ENCODE assay signal across 10 cellular contexts in the genomic region with DNA sequence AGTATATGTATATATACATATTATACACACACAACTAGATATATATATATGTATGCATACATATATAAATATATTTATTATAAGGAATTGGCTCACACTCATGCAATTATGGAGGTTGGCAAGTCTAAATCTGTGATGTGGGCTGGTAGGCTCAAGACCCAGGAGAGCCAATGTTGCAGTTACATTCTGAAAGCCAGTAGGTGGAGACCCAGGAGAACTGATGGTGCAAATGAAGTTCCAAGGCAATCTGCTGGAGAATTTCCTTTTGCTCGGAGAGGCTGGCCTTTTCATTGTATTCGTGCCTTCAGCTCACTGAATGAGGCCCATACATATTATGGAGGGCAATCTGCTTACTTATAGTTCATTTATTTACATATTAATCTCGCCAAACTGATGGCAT. TPM values are rescaled to one million over a fixed set of nuclear protein-coding genes. Genes with fewer than 3 reads are reported as not detected.
DNase-seq lines count a peak whose midpoint lies in the region; ATAC-seq and TF ChIP-seq lines count a peak whose summit lies in the region.
"Had no signal": no experiment of that assay in that cellular context is flagged by ENCODE, and none has a peak within 500 bp of the region (broad histone marks: within the 10 kb centered on the region; RNA-seq: fewer than 3 reads in every experiment).

No MANE protein-coding gene starts in this region.

- no peaks in the 10 kb centered on the region for H3K9me3 ChIP-seq in OCI-LY3 (ENCODE audit: insufficient read depth, low read length)
- no peaks in the 10 kb centered on the region for H3K9me3 ChIP-seq in testis

- no peak overlapping the region for H3K4me2 ChIP-seq in OCI-LY3 (ENCODE audit: low read length)

- H3K36me3 Mint-ChIP-seq in activated T-cell treated with anti-CD3 and anti-CD28 coated beads, Interleukin-2, amount 50 U/mL, for 72 hours (ENCODE audit: insufficient read depth in 2 of 2) = peaks cover 0 to 1% of the 10 kb centered on the region in 2 donors
- H3K36me3 Mint-ChIP-seq: CD8-positive, alpha-beta T cell had no signal

- TF ChIP-seq POLR2A in erythroblast (IDR thresholded peaks at IDR 0.05; ENCODE audit: low read length) = no peak
- TF ChIP-seq POLR2A in testis (IDR thresholded peaks at IDR 0.05) = no peak

- H3K27ac Mint-ChIP-seq in activated T-cell treated with anti-CD3 and anti-CD28 coated beads, Interleukin-2, amount 50 U/mL, for 72 hours = peak overlapping the region; percentile 52
- H3K27ac Mint-ChIP-seq: CD8-positive, alpha-beta T cell had no signal

- peak; percentile 35 for TF ChIP-seq CTCF in OCI-LY3 (IDR thresholded peaks at IDR 0.05; ENCODE audit: low read depth, low read length)
- TF ChIP-seq CTCF in testis (IDR thresholded peaks at IDR 0.05) = peak in 1 of 3 experiments; percentile 14

- H3K79me2 ChIP-seq in OCI-LY3 (ENCODE audit: low read length) = no peaks in the 10 kb centered on the region

- intact Hi-C loops in testis (cut with DNase I; ENCODE audit: low total_unique reads) = no loop called here

- H3K4me1 ChIP-seq in OCI-LY3 (ENCODE audit: low read length) = no peaks in the 10 kb centered on the region
- H3K4me1 ChIP-seq in testis = no peaks in the 10 kb centered on the region

- no peak for DNase-seq in activated T-cell treated with anti-CD3 and anti-CD28 coated beads, Interleukin-2, amount 50 U/mL, for 72 hours
- DNase-seq in activated T-cell treated with anti-CD3 and anti-CD28 coated beads, Interleukin-2, amount 50 U/mL, for 48 hours = no peak
- peak; percentile 18 to 33 for DNase-seq in erythroblast (lab: John Stamatoyannopoulos, UW)
- peak; percentile 25 for DNase-seq in testis
- DNase-seq in iPS-NIHi11 (ENCODE audit: low spot score) = no peak
- DNase-seq: activated CD4-positive, alpha-beta T cell treated with anti-CD3 and anti-CD28 coated beads, Interleukin-2, amount 50 U/mL, for 4 hours; CD8-positive, alpha-beta T cell had no signal

- H3K9me3 Mint-ChIP-seq in activated T-cell treated with anti-CD3 and anti-CD28 coated beads, Interleukin-2, amount 50 U/mL, for 72 hours = peaks cover 0 to 2% of the 10 kb centered on the region in 2 donors
- H3K9me3 Mint-ChIP-seq: CD8-positive, alpha-beta T cell had no signal

- H3K4me3 ChIP-seq in OCI-LY3 (ENCODE audit: low read length) = no peak overlapping the region
- H3K4me3 ChIP-seq in testis = no peak overlapping the region

- H3K27ac ChIP-seq in OCI-LY3 (ENCODE audit: low read length) (no peak overlapping the region), testis (no peak overlapping the region)

- peaks cover 30% of the 10 kb centered on the region for H3K27me3 Mint-ChIP-seq in activated T-cell treated with anti-CD3 and anti-CD28 coated beads, Interleukin-2, amount 50 U/mL, for 72 hours (ENCODE audit: low read depth)

- no peaks in the 10 kb centered on the region for H4K20me1 ChIP-seq in OCI-LY3 (ENCODE audit: insufficient read depth, low read length)

- H3K27me3 ChIP-seq in OCI-LY3 (ENCODE audit: low read depth, low read length) (peaks cover 61% of the 10 kb centered on the region), testis (no peaks in the 10 kb centered on the region)

- H3K4me3 Mint-ChIP-seq in activated T-cell treated with anti-CD3 and anti-CD28 coated beads, Interleukin-2, amount 50 U/mL, for 72 hours = no peak overlapping the region
- H3K4me3 Mint-ChIP-seq: CD8-positive, alpha-beta T cell had no signal

- H3K36me3 ChIP-seq in OCI-LY3 (replicated peaks; ENCODE audit: low read depth, low read length) (no peaks in the 10 kb centered on the region), testis (ENCODE audit: low read depth, missing control alignments) (no peaks in the 10 kb centered on the region)

- H2AFZ ChIP-seq in OCI-LY3 (ENCODE audit: low read depth, low read length) = no peak overlapping the region

- no peak overlapping the region for H3K9ac ChIP-seq in OCI-LY3 (ENCODE audit: low read length)

- no peaks in the 10 kb centered on the region for H3K4me1 Mint-ChIP-seq in activated T-cell treated with anti-CD3 and anti-CD28 coated beads, Interleukin-2, amount 50 U/mL, for 72 hours (ENCODE audit: low read depth)

- no peak for ATAC-seq in activated T-cell treated with anti-CD3 and anti-CD28 coated beads, Interleukin-2, amount 50 U/mL, for 72 hours (replicated peaks in 1 of 2)
- no peak for ATAC-seq in GM21528 (IDR thresholded peaks at IDR 0.05; ENCODE audit: low FRiP score, unreplicated experiment)
- no peak for ATAC-seq in GM19328 (IDR thresholded peaks at IDR 0.05; ENCODE audit: unreplicated experiment)
- ATAC-seq: CD8-positive, alpha-beta T cell had no signal

- 21 to 31% methylated on average over 3 of the region's 3 CpGs for WGBS in testis, 2 donors

RNA-seq across cellular contexts. Expression of a gene that starts 9.4 kb away (rescaled TPM):
- total RNA-seq in activated T-cell treated with anti-CD3 and anti-CD28 coated beads, Interleukin-2, amount 50 U/mL, for 72 hours = not detected
- total RNA-seq in testis = not detected
- polyA plus RNA-seq in testis (ENCODE audit: insufficient read depth, low read depth, low replicate concordance) = not detected
- total RNA-seq: CD8-positive, alpha-beta T cell had no signal

RNA-seq across cellular contexts. Expression of a gene that starts 29.2 kb away (rescaled TPM):
- not detected for total RNA-seq in activated T-cell treated with anti-CD3 and anti-CD28 coated beads, Interleukin-2, amount 50 U/mL, for 72 hours
- total RNA-seq in testis = not detected
- polyA plus RNA-seq in testis (ENCODE audit: insufficient read depth, low read depth, low replicate concordance) = not detected
- total RNA-seq: CD8-positive, alpha-beta T cell had no signal

RNA-seq across cellular contexts. Expression of a gene that starts 39.7 kb away (rescaled TPM):
- not detected for total RNA-seq in activated T-cell treated with anti-CD3 and anti-CD28 coated beads, Interleukin-2, amount 50 U/mL, for 72 hours
- total RNA-seq in testis = 100 to 1,000 TPM; 249 to 786 TPM
- 724 TPM for polyA plus RNA-seq in testis (ENCODE audit: insufficient read depth, low read depth, low replicate concordance)
- total RNA-seq: CD8-positive, alpha-beta T cell had no signal

RNA-seq across cellular contexts. Expression of a gene that starts 52.7 kb away (rescaled TPM):
- not detected for total RNA-seq in activated T-cell treated with anti-CD3 and anti-CD28 coated beads, Interleukin-2, amount 50 U/mL, for 72 hours
- total RNA-seq in testis = 1 to 10 TPM in 1 of 2 donors, under 1 TPM in 1; 0.81 to 8.4 TPM
- polyA plus RNA-seq in testis (ENCODE audit: insufficient read depth, low read depth, low replicate concordance) = 9.5 TPM
- total RNA-seq: CD8-positive, alpha-beta T cell had no signal

RNA-seq across cellular contexts. Expression of a gene that starts 58.0 kb away (rescaled TPM):
- not detected for total RNA-seq in activated T-cell treated with anti-CD3 and anti-CD28 coated beads, Interleukin-2, amount 50 U/mL, for 72 hours
- not detected for total RNA-seq in testis
- polyA plus RNA-seq in testis (ENCODE audit: insufficient read depth, low read depth, low replicate concordance) = not detected
- total RNA-seq: CD8-positive, alpha-beta T cell had no signal

Comparison
In these comparisons a context has a peak if more than half of its experiments do, and no peak if none do; other contexts are left out.
1. DNase-seq: peak in erythroblast (2 of 2) and testis (single experiment); none in activated T-cell treated with anti-CD3 and anti-CD28 coated beads, Interleukin-2, amount 50 U/mL, for 72 hours (0 of 2), activated T-cell treated with anti-CD3 and anti-CD28 coated beads, Interleukin-2, amount 50 U/mL, for 48 hours (0 of 2) and iPS-NIHi11 (single experiment).
2. RNA of a gene that starts 39.7 kb away (total RNA-seq): 249 to 786 TPM in testis; not detected in activated T-cell treated with anti-CD3 and anti-CD28 coated beads, Interleukin-2, amount 50 U/mL, for 72 hours; every median in the first group is over 100 times any median in the second.